ENCODE assay signal across 8 cellular contexts in the genomic region with DNA sequence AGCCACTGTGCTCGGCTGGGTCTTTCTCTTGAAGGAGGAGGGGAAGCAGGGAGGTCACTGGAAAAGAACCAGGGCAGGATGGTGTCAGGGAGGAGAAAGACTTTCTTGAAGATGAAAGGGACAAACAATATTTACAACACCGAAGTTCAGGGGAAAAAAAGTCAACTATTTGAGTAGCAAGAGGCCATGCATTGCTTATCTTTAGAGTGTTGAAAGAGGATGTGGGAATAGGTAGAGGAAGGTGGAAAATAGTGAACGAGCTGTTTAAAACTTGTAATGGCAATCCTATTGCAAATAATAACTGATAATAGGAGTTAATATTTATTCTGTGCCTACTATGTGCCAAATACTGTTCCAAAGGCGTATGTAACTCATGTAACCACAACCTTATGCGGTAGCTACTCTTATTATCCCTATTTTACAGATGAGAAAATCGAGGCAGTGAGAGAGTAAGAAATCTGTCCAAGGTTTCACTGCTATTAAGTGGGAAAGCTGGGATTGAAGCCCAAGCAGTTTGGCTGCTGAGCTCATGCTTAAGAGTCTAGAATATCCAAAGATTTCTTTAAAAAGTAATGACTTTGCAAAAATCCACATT. TPM values are rescaled to one million over a fixed set of nuclear protein-coding genes. Genes with fewer than 3 reads are reported as not detected.
"Had no signal": no experiment of that assay in that cellular context is flagged by ENCODE, and none has a peak within 500 bp of the region (broad histone marks: within the 10 kb centered on the region; RNA-seq: fewer than 3 reads in every experiment).

No MANE protein-coding gene starts in this region.

- H3K27me3 Mint-ChIP-seq: IgD-negative memory B cell had no signal

- H3K4me2 ChIP-seq: GM23338 had no signal

- H3K36me3 Mint-ChIP-seq: IgD-negative memory B cell had no signal

- ATAC-seq: GM23338 had no signal

- H3K9me3 Mint-ChIP-seq: GM23338, H9 had no signal

- H3K27ac Mint-ChIP-seq: GM23338, H9, IgD-negative memory B cell had no signal

- H3K4me1 Mint-ChIP-seq: GM23338, IgD-negative memory B cell had no signal

- H3K4me3 ChIP-seq: GM23338 had no signal

- DNase-seq: H9, HCEC 1CT, KBM-7 had no signal

- H2AFZ ChIP-seq: GM23338 had no signal

- FAIRE-seq: H1, H54 had no signal

- H3K4me3 Mint-ChIP-seq: GM23338, H9, IgD-negative memory B cell had no signal

RNA-seq across cellular contexts. Expression of gene MLIP, which starts 12.7 kb away (rescaled TPM):
- total RNA-seq: GM23338, H1, H9, HT1080 had no signal
- polyA plus RNA-seq: GM23338, H1, IgD-negative memory B cell had no signal
